In genomic region chr15:31098953-31099740, GRCh38 we compare ENCODE assay signal across 13 cellular contexts. TPM values are rescaled to one million over a fixed set of nuclear protein-coding genes. Genes with fewer than 3 reads are reported as not detected.
DNase-seq lines count a peak whose midpoint lies in the region; ATAC-seq and TF ChIP-seq lines count a peak whose summit lies in the region.
"Had no signal": no experiment of that assay in that cellular context is flagged by ENCODE, and none has a peak within 500 bp of the region (broad histone marks: within the 10 kb centered on the region; RNA-seq: fewer than 3 reads in every experiment).

No MANE protein-coding gene starts in this region.

- intact Hi-C loops in vagina (cut with DNase I): no loop called here

- H3K9ac ChIP-seq in BLaER1 treated with 17β-estradiol and CSF1 and Interleukin-3, amounts not matched to agents 10 nM and 100 nM: no peak overlapping the region
- H3K9ac ChIP-seq: BLaER1 had no signal

- TF ChIP-seq CTCF in WERI-Rb-1 (IDR thresholded peaks at IDR 0.05; ENCODE audit: low read depth, low read length) (no peak), vagina (IDR thresholded peaks at IDR 0.05) (no peak)

- peak overlapping the region in 3 of 4 donors; percentile 30 to 91 (median 87) for H3K4me3 Mint-ChIP-seq in IgD-negative memory B cell
- H3K4me3 Mint-ChIP-seq: activated T-cell treated with anti-CD3 and anti-CD28 coated beads, Interleukin-2, amount 50 U/mL, for 72 hours had no signal

- H3K36me3 Mint-ChIP-seq in IgD-negative memory B cell: no peaks in the 10 kb centered on the region

- H3K9me3 ChIP-seq in BLaER1 treated with 17β-estradiol and CSF1 and Interleukin-3, amounts not matched to agents 10 nM and 100 nM (replicated peaks in 1 of 11): no peaks in the 10 kb centered on the region
- H3K9me3 ChIP-seq in WERI-Rb-1 (ENCODE audit: severe bottlenecking) (no peaks in the 10 kb centered on the region), vagina (no peaks in the 10 kb centered on the region)
- H3K9me3 ChIP-seq: BLaER1, breast epithelium had no signal

- H3K9me3 Mint-ChIP-seq in IgD-negative memory B cell: no peaks in the 10 kb centered on the region
- H3K9me3 Mint-ChIP-seq: activated T-cell treated with anti-CD3 and anti-CD28 coated beads, Interleukin-2, amount 50 U/mL, for 72 hours had no signal

- peaks cover 0 to 21% (median 10%) of the 10 kb centered on the region in 10 experiments; a peak in 10 of 20 replicates for H3K4me1 ChIP-seq in BLaER1 treated with 17β-estradiol and CSF1 and Interleukin-3, amounts not matched to agents 10 nM and 100 nM
- H3K4me1 ChIP-seq in vagina: no peaks in the 10 kb centered on the region
- H3K4me1 ChIP-seq: BLaER1, breast epithelium had no signal

- H3K27ac ChIP-seq in BLaER1 treated with 17β-estradiol and CSF1 and Interleukin-3, amounts not matched to agents 10 nM and 100 nM: no peak overlapping the region
- H3K27ac ChIP-seq in WERI-Rb-1 (peak overlapping the region; percentile 13; the same call in 1 of the 2 replicates), vagina (no peak overlapping the region)
- H3K27ac ChIP-seq: BLaER1, breast epithelium had no signal

- H4K20me1 ChIP-seq in BLaER1 treated with 17β-estradiol and CSF1 and Interleukin-3, amounts not matched to agents 10 nM and 100 nM: no peaks in the 10 kb centered on the region
- H4K20me1 ChIP-seq: BLaER1 had no signal

- H3K27me3 Mint-ChIP-seq in IgD-negative memory B cell: no peaks in the 10 kb centered on the region

- peak overlapping the region in 6 of 11 experiments; percentile 3 to 75 (median 40); a peak in 9 of 22 replicates for H3K4me2 ChIP-seq in BLaER1 treated with 17β-estradiol and CSF1 and Interleukin-3, amounts not matched to agents 10 nM and 100 nM
- H3K4me2 ChIP-seq: BLaER1 had no signal

- no peak for ATAC-seq in GM21737 (IDR thresholded peaks at IDR 0.05; ENCODE audit: unreplicated experiment)
- no peak for ATAC-seq in HG03521 (IDR thresholded peaks at IDR 0.05; ENCODE audit: unreplicated experiment)

- no peaks in the 10 kb centered on the region for H3K27me3 ChIP-seq in BLaER1 treated with 17β-estradiol and CSF1 and Interleukin-3, amounts not matched to agents 10 nM and 100 nM
- H3K27me3 ChIP-seq in WERI-Rb-1 (ENCODE audit: insufficient read depth, low read depth, severe bottlenecking) (no peaks in the 10 kb centered on the region), vagina (no peaks in the 10 kb centered on the region)
- H3K27me3 ChIP-seq: BLaER1, breast epithelium had no signal

- TF ChIP-seq POLR2A in vagina (IDR thresholded peaks at IDR 0.05): no peak

- DNase-seq in WERI-Rb-1: peak; percentile 63
- DNase-seq in medulla oblongata (ENCODE audit: extremely low spot score): peak; percentile 29
- DNase-seq in activated gamma-delta T cell (lab: John Stamatoyannopoulos, UW): no peak
- DNase-seq in vagina (ENCODE audit: extremely low spot score in 2 of 2): no peak
- DNase-seq: activated T-cell treated with anti-CD3 and anti-CD28 coated beads, Interleukin-2, amount 50 U/mL, for 72 hours; NCI-H2107; stimulated activated CD4-positive, alpha-beta T cell treated with anti-CD3 and anti-CD28 coated beads, Interleukin-4, amount 100 ng/mL, for 1 hour had no signal

- H3K4me1 Mint-ChIP-seq in IgD-negative memory B cell: peaks cover 18 to 34% (median 26%) of the 10 kb centered on the region in 3 donors

- no peaks in the 10 kb centered on the region for H3K36me3 ChIP-seq in BLaER1 treated with 17β-estradiol and CSF1 and Interleukin-3, amounts not matched to agents 10 nM and 100 nM
- no peaks in the 10 kb centered on the region for H3K36me3 ChIP-seq in WERI-Rb-1
- H3K36me3 ChIP-seq in vagina: no peaks in the 10 kb centered on the region
- H3K36me3 ChIP-seq: BLaER1, breast epithelium had no signal

- H3K4me3 ChIP-seq in BLaER1 treated with 17β-estradiol and CSF1 and Interleukin-3, amounts not matched to agents 10 nM and 100 nM: no peak overlapping the region
- H3K4me3 ChIP-seq in WERI-Rb-1 (ENCODE audit: low read depth, low read length) (peak overlapping the region; percentile 8; the same call in 1 of the 2 replicates), vagina (no peak overlapping the region)
- H3K4me3 ChIP-seq: BLaER1, breast epithelium had no signal

- no peak overlapping the region for H3K27ac Mint-ChIP-seq in IgD-negative memory B cell
- H3K27ac Mint-ChIP-seq: activated T-cell treated with anti-CD3 and anti-CD28 coated beads, Interleukin-2, amount 50 U/mL, for 72 hours had no signal

RNA-seq across cellular contexts. Expression of gene TRPM1, which starts 2.4 kb away (rescaled TPM):
- not detected for polyA plus RNA-seq in IgD-negative memory B cell
- not detected for total RNA-seq in vagina
- total RNA-seq: activated T-cell treated with anti-CD3 and anti-CD28 coated beads, Interleukin-2, amount 50 U/mL, for 72 hours; breast epithelium had no signal

Comparison
In these comparisons a context has a peak if more than half of its experiments do, and no peak if none do; other contexts are left out.
1. DNase-seq: peak in WERI-Rb-1 (single experiment) and medulla oblongata (single experiment); none in activated gamma-delta T cell (single experiment) and vagina (0 of 2).